In genomic region chr17:43967251-43967875, GRCh38 we compare ENCODE assay signal across 25 cellular contexts. TPM values are rescaled to one million over a fixed set of nuclear protein-coding genes. Genes with fewer than 3 reads are reported as not detected.
A peak's percentile ranks its signal among the peaks of the same experiment; 100 is the strongest.
DNase-seq lines count a peak whose midpoint lies in the region; ATAC-seq, FAIRE-seq and TF ChIP-seq lines count a peak whose summit lies in the region.
"Had no signal": no experiment of that assay in that cellular context is flagged by ENCODE, and none has a peak within 500 bp of the region (broad histone marks: within the 10 kb centered on the region; RNA-seq: fewer than 3 reads in every experiment).

No MANE protein-coding gene starts in this region.

- DNase-seq in HFFc6 (peak; percentile 12), K562 (ENCODE audit: extremely low read depth in 1 of 4, low spot score in 3 of 4) (no peak)
- DNase-seq: activated CD8-positive, alpha-beta memory T cell treated with anti-CD3 and anti-CD28 coated beads for 24 hours; activated T-cell treated with anti-CD3 and anti-CD28 coated beads, Interleukin-2, amount 50 U/mL, for 48 hours; AML-193; body of pancreas; DMS53; heart left ventricle; MG63; mucosa of descending colon; NCI-H1417 treated with DMSO at 0.1 percent for 48 hours; NCI-H510A; stimulated activated CD4-positive, alpha-beta T cell treated with anti-CD3 and anti-CD28 coated beads, Interleukin-4, amount 100 ng/mL, for 1 hour; upper lobe of left lung had no signal

- no peak overlapping the region for H3K27ac ChIP-seq in K562 (ENCODE audit: extremely low read depth, low read depth, low read length)
- H3K27ac ChIP-seq in parathyroid adenoma = no peak overlapping the region
- H3K27ac ChIP-seq: body of pancreas, heart left ventricle, HL-60, upper lobe of left lung had no signal

- intact Hi-C loops in K562 (cut with micrococcal nuclease) = no loop called here

- H3K36me3 ChIP-seq in K562 (ENCODE audit: control insufficient read depth, insufficient read depth, low read length) (no peaks in the 10 kb centered on the region), parathyroid adenoma (ENCODE audit: control insufficient read depth, insufficient read depth, low read length) (no peaks in the 10 kb centered on the region)
- H3K36me3 ChIP-seq: heart left ventricle, MG63, upper lobe of left lung had no signal

- no TSS peak for BruUV-seq in K562 (replicated peaks; lab: Mats Ljungman, UMichigan)

- CTCF ChIA-PET in K562 (lab: Yijun Ruan, JAX; ENCODE audit: low intra/inter-chr PET ratio) = no interaction called here

- H3K4me1 ChIP-seq in K562 (replicated peaks in 1 of 2; ENCODE audit: control insufficient read depth in 2 of 2, insufficient read depth in 2 of 2, low read length in 2 of 2) (no peaks in the 10 kb centered on the region), parathyroid adenoma (peaks cover 6% of the 10 kb centered on the region)
- H3K4me1 ChIP-seq: body of pancreas, heart left ventricle, upper lobe of left lung had no signal

- no peak for TF ChIP-seq EP300 in K562 (IDR thresholded peaks at IDR 0.05; ENCODE audit: low read length)

- H3K9me1 ChIP-seq in K562 (ENCODE audit: control insufficient read depth, insufficient read depth, low read length) = no peaks in the 10 kb centered on the region

- no peaks in the 10 kb centered on the region for H3K9me3 Mint-ChIP-seq in HFFc6
- no peaks in the 10 kb centered on the region for H3K9me3 Mint-ChIP-seq in stimulated activated memory B cell treated with anti-CD40 and anti-IgM and Interleukin-4, amounts not matched to agents 10 μg/mL and 1 μg/mL and 100 μg/mL, for 72 hours
- H3K9me3 Mint-ChIP-seq: neural crest cell had no signal

- peak; percentile 26 for FAIRE-seq in K562 (lab: Jason Lieb, UNC)
- FAIRE-seq: colon had no signal

- 0 out of 2 replicates have a peak, but pooled peaks cover 4% of the 10 kb centered on the region for H4K20me1 ChIP-seq in K562 (replicated peaks; ENCODE audit: control insufficient read depth, insufficient read depth, low read length)

- peak overlapping the region; percentile 78 for H3K4me3 Mint-ChIP-seq in HFFc6
- no peak overlapping the region for H3K4me3 Mint-ChIP-seq in stimulated activated memory B cell treated with anti-CD40 and anti-IgM and Interleukin-4, amounts not matched to agents 10 μg/mL and 1 μg/mL and 100 μg/mL, for 72 hours
- H3K4me3 Mint-ChIP-seq: activated naive CD8-positive, alpha-beta T cell; neural crest cell had no signal

- peaks cover 36% of the 10 kb centered on the region for H3K27me3 Mint-ChIP-seq in HFFc6 (ENCODE audit: insufficient read depth)
- H3K27me3 Mint-ChIP-seq in stimulated activated memory B cell treated with anti-CD40 and anti-IgM and Interleukin-4, amounts not matched to agents 10 μg/mL and 1 μg/mL and 100 μg/mL, for 72 hours = peaks cover 71% of the 10 kb centered on the region

- POLR2A ChIA-PET in K562 (lab: Yijun Ruan, JAX) = interaction anchor here (0.7 to 0.8 kb wide), 3 partner anchors 13 to 41 kb away, joined by 3 to 5 read pairs (median 3); partner anchors contain the start of gene PYY

- no peak overlapping the region for H3K4me3 ChIP-seq in K562
- H3K4me3 ChIP-seq in parathyroid adenoma (ENCODE audit: low read depth, low read length) = no peak overlapping the region
- H3K4me3 ChIP-seq: body of pancreas, heart left ventricle, MG63, mucosa of descending colon, smooth muscle cell, upper lobe of left lung had no signal

- no peaks in the 10 kb centered on the region for H3K36me3 Mint-ChIP-seq in HFFc6 (ENCODE audit: low read depth)
- H3K36me3 Mint-ChIP-seq in stimulated activated memory B cell treated with anti-CD40 and anti-IgM and Interleukin-4, amounts not matched to agents 10 μg/mL and 1 μg/mL and 100 μg/mL, for 72 hours = no peaks in the 10 kb centered on the region
- H3K36me3 Mint-ChIP-seq: activated naive CD8-positive, alpha-beta T cell had no signal

- no peak for TF ChIP-seq POLR2A in K562 (conservative IDR thresholded peaks at IDR 0.05)

- H3K27me3 ChIP-seq in K562 (ENCODE audit: control insufficient read depth in 2 of 2, insufficient read depth in 2 of 2, low read length in 2 of 2) (peaks cover 18 to 39% of the 10 kb centered on the region in 2 experiments; a peak in 4 of 5 replicates), parathyroid adenoma (ENCODE audit: control insufficient read depth, insufficient read depth, low read length) (no peaks in the 10 kb centered on the region)
- H3K27me3 ChIP-seq: body of pancreas, upper lobe of left lung had no signal

- no peaks in the 10 kb centered on the region for H3K9me3 ChIP-seq in K562 (replicated peaks; ENCODE audit: control insufficient read depth, insufficient read depth, low read depth, low read length)
- no peaks in the 10 kb centered on the region for H3K9me3 ChIP-seq in parathyroid adenoma (ENCODE audit: control insufficient read depth, low read length)
- H3K9me3 ChIP-seq: body of pancreas, heart left ventricle, MG63, mucosa of descending colon, upper lobe of left lung had no signal

- H3K4me2 ChIP-seq in K562 (ENCODE audit: insufficient read depth, low read length) (no peak overlapping the region), parathyroid adenoma (ENCODE audit: low read length) (no peak overlapping the region)
- H3K4me2 ChIP-seq: smooth muscle cell had no signal

- WGBS in K562 (ENCODE audit: insufficient coverage, low coverage, missing lambda C conversion rate) = 6% methylated on average over 9 of the region's 9 CpGs

- H2AFZ ChIP-seq in K562 (ENCODE audit: low read depth, low read length) = peak overlapping the region; percentile 70; the same call in 1 of the 2 replicates
- peak overlapping the region; percentile 46 for H2AFZ ChIP-seq in parathyroid adenoma

- H3K79me2 ChIP-seq in K562 (ENCODE audit: control insufficient read depth, insufficient read depth, low read length) (no peaks in the 10 kb centered on the region), parathyroid adenoma (no peaks in the 10 kb centered on the region)

- H3K27ac Mint-ChIP-seq in HFFc6 = no peak overlapping the region
- no peak overlapping the region for H3K27ac Mint-ChIP-seq in stimulated activated memory B cell treated with anti-CD40 and anti-IgM and Interleukin-4, amounts not matched to agents 10 μg/mL and 1 μg/mL and 100 μg/mL, for 72 hours
- H3K27ac Mint-ChIP-seq: activated naive CD8-positive, alpha-beta T cell had no signal

- TF ChIP-seq CTCF in HFFc6 (IDR thresholded peaks at IDR 0.05) (no peak), K562 (IDR thresholded peaks at IDR 0.05 in 2 of 3, conservative IDR thresholded peaks at IDR 0.05 in 1 of 3; ENCODE audit: insufficient read depth in 2 of 3, low read depth in 1 of 3, low read length in 3 of 3) (no peak), parathyroid adenoma (IDR thresholded peaks at IDR 0.05) (no peak)

- no peak overlapping the region; a peak in 1 of 4 replicates for H3K9ac ChIP-seq in K562 (ENCODE audit: insufficient read depth in 1 of 2, low read depth in 2 of 2, low read length in 2 of 2)
- H3K9ac ChIP-seq in parathyroid adenoma = no peak overlapping the region

- no peak for TF ChIP-seq RAD21 in K562 (CRISPR knock-in tag; conservative IDR thresholded peaks at IDR 0.05 in 1 of 2, IDR thresholded peaks at IDR 0.05 in 1 of 2)

- in situ Hi-C loops in K562 (cut with MboI) = no loop called here

- no peak; the same call in 2 of the 3 replicates for ATAC-seq in K562
- ATAC-seq in stimulated activated memory B cell treated with anti-CD40 and anti-IgM and Interleukin-4, amounts not matched to agents 10 μg/mL and 1 μg/mL and 100 μg/mL, for 72 hours = no peak
- ATAC-seq in GM21529 (IDR thresholded peaks at IDR 0.05; ENCODE audit: unreplicated experiment) = no peak
- ATAC-seq: activated CD4-positive, CD25-positive, alpha-beta regulatory T cell treated with anti-CD3 and anti-CD28 coated beads, Interleukin-2, amount 50 U/mL, for 24 hours; body of pancreas; heart left ventricle; mucosa of descending colon had no signal

- H3K4me1 Mint-ChIP-seq in HFFc6 (ENCODE audit: low read depth) = peaks cover 19% of the 10 kb centered on the region
- peaks cover 7% of the 10 kb centered on the region for H3K4me1 Mint-ChIP-seq in stimulated activated memory B cell treated with anti-CD40 and anti-IgM and Interleukin-4, amounts not matched to agents 10 μg/mL and 1 μg/mL and 100 μg/mL, for 72 hours
- H3K4me1 Mint-ChIP-seq: neural crest cell had no signal

RNA-seq across cellular contexts. Expression of gene PYY, which starts 13.6 kb away (rescaled TPM):
- under 1 TPM in 1 of 6 experiments, not detected in 5; 0.43 TPM for total RNA-seq in HFFc6 (2021; fragmentation: NEBNext Ultra II Directional; extraction: Animal tissue kit (Norgen Biotek cat#: 25700))
- not detected in 2 replicates for total RNA-seq in K562 (2011; cell fraction: chromatin; rRNA removed; ENCODE audit: low replicate concordance)
- not detected in 2 replicates for total RNA-seq in K562 (2011; cell fraction: nucleolus; rRNA removed)
- total RNA-seq in K562 (2011; cell fraction: nucleoplasm; rRNA removed) = not detected in 2 replicates
- total RNA-seq in K562 (2014; rRNA removed) (not detected in 2 replicates), K562 (2014; rRNA removed; fragmentation: Illumina TruSeq; extraction: Trizol) (not detected in 2 replicates), K562 (2015; rRNA removed; fragmentation: Illumina TruSeq; extraction: Trizol) (not detected in 2 replicates), K562 (2021) (not detected in 2 replicates)
- polyA plus RNA-seq in K562 (2011; rRNA removed) (0.09 TPM in 1 of 2 replicates, not detected in the other), K562 (2014; fragmentation: Illumina TruSeq; extraction: Trizol) (not detected in 2 replicates), K562 (2014; fragmentation: Nextera tagmentation; extraction: Ambion mirVana) (not detected), K562 (2014; rRNA removed) (not detected in 2 replicates)
- polyA plus RNA-seq in K562 (2011; cell fraction: cytosol; rRNA removed) = 0.27 TPM in 1 of 2 replicates, not detected in the other
- 0.17 and 0.24 TPM in 2 replicates for polyA plus RNA-seq in K562 (2011; cell fraction: nucleus; rRNA removed)
- not detected in 2 replicates for polyA plus RNA-seq in K562 (2012)
- not detected in 2 replicates for polyA minus RNA-seq in K562 (2011; rRNA and poly(A)+ RNA removed)
- polyA minus RNA-seq in K562 (2011; cell fraction: cytosol; rRNA and poly(A)+ RNA removed) = not detected in 2 replicates
- polyA minus RNA-seq in K562 (2011; cell fraction: nucleus; rRNA and poly(A)+ RNA removed) = not detected in 2 replicates
- total RNA-seq: body of pancreas, heart left ventricle, liver, neural crest cell, pulmonary artery endothelial cell, smooth muscle cell had no signal
- polyA plus RNA-seq: heart left ventricle, smooth muscle cell had no signal

RNA-seq across cellular contexts. Expression of gene PPY, which starts 25.1 kb away (rescaled TPM):
- total RNA-seq in HFFc6 (2021; fragmentation: NEBNext Ultra II Directional; extraction: Animal tissue kit (Norgen Biotek cat#: 25700)) = not detected
- not detected in 2 replicates for total RNA-seq in K562 (2011; cell fraction: chromatin; rRNA removed; ENCODE audit: low replicate concordance)
- not detected in 2 replicates for total RNA-seq in K562 (2011; cell fraction: nucleolus; rRNA removed)
- not detected in 2 replicates for total RNA-seq in K562 (2011; cell fraction: nucleoplasm; rRNA removed)
- total RNA-seq in K562 (2014; rRNA removed) (not detected in 2 replicates), K562 (2014; rRNA removed; fragmentation: Illumina TruSeq; extraction: Trizol) (not detected in 2 replicates), K562 (2015; rRNA removed; fragmentation: Illumina TruSeq; extraction: Trizol) (not detected in 2 replicates), K562 (2021) (not detected in 2 replicates)
- polyA plus RNA-seq in K562 (2011; rRNA removed) (not detected in 2 replicates), K562 (2014; fragmentation: Illumina TruSeq; extraction: Trizol) (not detected in 2 replicates), K562 (2014; fragmentation: Nextera tagmentation; extraction: Ambion mirVana) (not detected), K562 (2014; rRNA removed) (1.9 TPM in 1 of 2 replicates, not detected in the other)
- not detected in 2 replicates for polyA plus RNA-seq in K562 (2011; cell fraction: cytosol; rRNA removed)
- polyA plus RNA-seq in K562 (2011; cell fraction: nucleus; rRNA removed) = not detected in 2 replicates
- not detected in 2 replicates for polyA plus RNA-seq in K562 (2012)
- polyA minus RNA-seq in K562 (2011; rRNA and poly(A)+ RNA removed) = not detected in 2 replicates
- polyA minus RNA-seq in K562 (2011; cell fraction: cytosol; rRNA and poly(A)+ RNA removed) = not detected in 2 replicates
- not detected in 2 replicates for polyA minus RNA-seq in K562 (2011; cell fraction: nucleus; rRNA and poly(A)+ RNA removed)
- total RNA-seq: heart left ventricle, liver, neural crest cell, pulmonary artery endothelial cell, smooth muscle cell, upper lobe of left lung had no signal
- polyA plus RNA-seq: heart left ventricle, liver, smooth muscle cell had no signal

RNA-seq across cellular contexts. Expression of gene NAGS, which starts 37.1 kb away (rescaled TPM):
- total RNA-seq in HFFc6 (2021; fragmentation: NEBNext Ultra II Directional; extraction: Animal tissue kit (Norgen Biotek cat#: 25700)) = 1 to 10 TPM in 3 of 6 experiments, under 1 TPM in 3; 0.63 to 1.1 (median 0.91) TPM
- not detected in 2 replicates for total RNA-seq in K562 (2011; cell fraction: chromatin; rRNA removed; ENCODE audit: low replicate concordance)
- not detected in 2 replicates for total RNA-seq in K562 (2011; cell fraction: nucleolus; rRNA removed)
- not detected in 2 replicates for total RNA-seq in K562 (2011; cell fraction: nucleoplasm; rRNA removed)
- total RNA-seq in K562 (2014; rRNA removed) = not detected in 2 replicates
- not detected in 2 replicates for total RNA-seq in K562 (2014; rRNA removed; fragmentation: Illumina TruSeq; extraction: Trizol)
- not detected in 2 replicates for total RNA-seq in K562 (2015; rRNA removed; fragmentation: Illumina TruSeq; extraction: Trizol)
- not detected in 2 replicates for total RNA-seq in K562 (2021)
- 0.03 TPM in 1 of 2 replicates, not detected in the other for polyA plus RNA-seq in K562 (2011; rRNA removed)
- 0.12 TPM in 1 of 2 replicates, not detected in the other for polyA plus RNA-seq in K562 (2011; cell fraction: cytosol; rRNA removed)
- not detected in 2 replicates for polyA plus RNA-seq in K562 (2011; cell fraction: nucleus; rRNA removed)
- polyA plus RNA-seq in K562 (2012) = 0.10 and 0.11 TPM in 2 replicates
- polyA plus RNA-seq in K562 (2014; fragmentation: Illumina TruSeq; extraction: Trizol) = 0.10 TPM in 1 of 2 replicates, not detected in the other
- polyA plus RNA-seq in K562 (2014; fragmentation: Nextera tagmentation; extraction: Ambion mirVana) = not detected
- polyA plus RNA-seq in K562 (2014; rRNA removed) = 0.28 TPM in 1 of 2 replicates, not detected in the other
- not detected in 2 replicates for polyA minus RNA-seq in K562 (2011; rRNA and poly(A)+ RNA removed)
- polyA minus RNA-seq in K562 (2011; cell fraction: cytosol; rRNA and poly(A)+ RNA removed) = not detected in 2 replicates
- polyA minus RNA-seq in K562 (2011; cell fraction: nucleus; rRNA and poly(A)+ RNA removed) = not detected in 2 replicates

RNA-seq across cellular contexts. Expression of gene TMEM101, which starts 47.4 kb away (rescaled TPM):
- total RNA-seq in HFFc6 (2021; fragmentation: NEBNext Ultra II Directional; extraction: Animal tissue kit (Norgen Biotek cat#: 25700)) = 10 to 100 TPM; 27.8 to 32.7 (median 29.2) TPM
- total RNA-seq in K562 (2011; cell fraction: chromatin; rRNA removed; ENCODE audit: low replicate concordance) = 29.2 and 76.2 TPM in 2 replicates
- total RNA-seq in K562 (2011; cell fraction: nucleolus; rRNA removed) = 97.2 and 110 TPM in 2 replicates
- 81.8 and 82.7 TPM in 2 replicates for total RNA-seq in K562 (2011; cell fraction: nucleoplasm; rRNA removed)
- total RNA-seq in K562 (2014; rRNA removed) (42.8 and 45.1 TPM in 2 replicates), K562 (2014; rRNA removed; fragmentation: Illumina TruSeq; extraction: Trizol) (17.8 and 22.4 TPM in 2 replicates), K562 (2015; rRNA removed; fragmentation: Illumina TruSeq; extraction: Trizol) (27.2 and 30.8 TPM in 2 replicates), K562 (2021) (35.6 and 37.8 TPM in 2 replicates)
- polyA plus RNA-seq in K562 (2011; rRNA removed) (35.4 and 49.7 TPM in 2 replicates), K562 (2014; fragmentation: Illumina TruSeq; extraction: Trizol) (21.2 and 31.4 TPM in 2 replicates), K562 (2014; fragmentation: Nextera tagmentation; extraction: Ambion mirVana) (100 to 1,000 TPM in 1 of 2 experiments, 10 to 100 TPM in 1; 79.4 to 110 TPM), K562 (2014; rRNA removed) (50.9 and 55.7 TPM in 2 replicates)
- 81.1 and 94.4 TPM in 2 replicates for polyA plus RNA-seq in K562 (2011; cell fraction: cytosol; rRNA removed)
- 33.4 and 33.8 TPM in 2 replicates for polyA plus RNA-seq in K562 (2011; cell fraction: nucleus; rRNA removed)
- polyA plus RNA-seq in K562 (2012) = 39.5 and 56.3 TPM in 2 replicates
- 34.9 and 37.8 TPM in 2 replicates for polyA minus RNA-seq in K562 (2011; rRNA and poly(A)+ RNA removed)
- 18.9 and 27.4 TPM in 2 replicates for polyA minus RNA-seq in K562 (2011; cell fraction: cytosol; rRNA and poly(A)+ RNA removed)
- polyA minus RNA-seq in K562 (2011; cell fraction: nucleus; rRNA and poly(A)+ RNA removed) = 13.7 and 19.7 TPM in 2 replicates
